Comparison of ENCODE assay signal across 1 cellular context in genomic region chr3:22306454-22306853, GRCh38.
TF ChIP-seq lines count a peak whose summit lies in the region.

No MANE protein-coding gene starts in this region.

TF ChIP-seq in WTC11, 78 proteins besides CTCF, POLR2A, EP300 and RAD21 (continued from another document):
- no peak for TF ChIP-seq HMGXB4 (CRISPR knock-in tag; IDR thresholded peaks at IDR 0.05)
TF ChIP-seq in WTC11: peak in this region for 0.
